ENCODE assay signal across 2 cellular contexts in genomic region chr11:75499423-75500305, GRCh38.
TF ChIP-seq lines count a peak whose summit lies in the region.

No MANE protein-coding gene starts in this region.

TF ChIP-seq in liver, 16 proteins besides CTCF, POLR2A, EP300 and RAD21:
- peak; percentile 62 for TF ChIP-seq NR2F2 (IDR thresholded peaks at IDR 0.05)
- no peak for TF ChIP-seq ATF3 (IDR thresholded peaks at IDR 0.05)
- TF ChIP-seq RXRA (IDR thresholded peaks at IDR 0.05) = peak in 1 of 2 donors; percentile 12
- TF ChIP-seq SP1 (IDR thresholded peaks at IDR 0.05) = no peak
- TF ChIP-seq EGR1 (IDR thresholded peaks at IDR 0.05; ENCODE audit: low read depth in 2 of 2) = no peak
- TF ChIP-seq HNF4G (IDR thresholded peaks at IDR 0.05) = no peak
- TF ChIP-seq, protein P1, sequence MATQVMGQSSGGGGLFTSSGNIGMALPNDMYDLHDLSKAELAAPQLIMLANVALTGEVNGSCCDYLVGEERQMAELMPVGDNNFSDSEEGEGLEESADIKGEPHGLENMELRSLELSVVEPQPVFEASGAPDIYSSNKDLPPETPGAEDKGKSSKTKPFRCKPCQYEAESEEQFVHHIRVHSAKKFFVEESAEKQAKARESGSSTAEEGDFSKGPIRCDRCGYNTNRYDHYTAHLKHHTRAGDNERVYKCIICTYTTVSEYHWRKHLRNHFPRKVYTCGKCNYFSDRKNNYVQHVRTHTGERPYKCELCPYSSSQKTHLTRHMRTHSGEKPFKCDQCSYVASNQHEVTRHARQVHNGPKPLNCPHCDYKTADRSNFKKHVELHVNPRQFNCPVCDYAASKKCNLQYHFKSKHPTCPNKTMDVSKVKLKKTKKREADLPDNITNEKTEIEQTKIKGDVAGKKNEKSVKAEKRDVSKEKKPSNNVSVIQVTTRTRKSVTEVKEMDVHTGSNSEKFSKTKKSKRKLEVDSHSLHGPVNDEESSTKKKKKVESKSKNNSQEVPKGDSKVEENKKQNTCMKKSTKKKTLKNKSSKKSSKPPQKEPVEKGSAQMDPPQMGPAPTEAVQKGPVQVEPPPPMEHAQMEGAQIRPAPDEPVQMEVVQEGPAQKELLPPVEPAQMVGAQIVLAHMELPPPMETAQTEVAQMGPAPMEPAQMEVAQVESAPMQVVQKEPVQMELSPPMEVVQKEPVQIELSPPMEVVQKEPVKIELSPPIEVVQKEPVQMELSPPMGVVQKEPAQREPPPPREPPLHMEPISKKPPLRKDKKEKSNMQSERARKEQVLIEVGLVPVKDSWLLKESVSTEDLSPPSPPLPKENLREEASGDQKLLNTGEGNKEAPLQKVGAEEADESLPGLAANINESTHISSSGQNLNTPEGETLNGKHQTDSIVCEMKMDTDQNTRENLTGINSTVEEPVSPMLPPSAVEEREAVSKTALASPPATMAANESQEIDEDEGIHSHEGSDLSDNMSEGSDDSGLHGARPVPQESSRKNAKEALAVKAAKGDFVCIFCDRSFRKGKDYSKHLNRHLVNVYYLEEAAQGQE (IDR thresholded peaks at IDR 0.05) = no peak
- peak in 1 of 2 donors; percentile 25 for TF ChIP-seq JUND (IDR thresholded peaks at IDR 0.05)

TF ChIP-seq in HepG2, 621 proteins besides CTCF, POLR2A, EP300 and RAD21:
- no peak for TF ChIP-seq CHD4 (IDR thresholded peaks at IDR 0.05; ENCODE audit: borderline replicate concordance, low read length)
- no peak for TF ChIP-seq ZNF749 (CRISPR knock-in tag; IDR thresholded peaks at IDR 0.05; ENCODE audit: borderline replicate concordance)
- TF ChIP-seq ZNF709 (CRISPR knock-in tag; IDR thresholded peaks at IDR 0.05) = no peak
- TF ChIP-seq AHR (CRISPR knock-in tag; IDR thresholded peaks at IDR 0.05) = no peak
- no peak for TF ChIP-seq ZNF572 (CRISPR knock-in tag; IDR thresholded peaks at IDR 0.05)
- TF ChIP-seq, protein P1 (IDR thresholded peaks at IDR 0.05; ENCODE audit: borderline replicate concordance in 1 of 2, low read depth in 1 of 2, low read length in 2 of 2) = no peak
- no peak for TF ChIP-seq MTA3 (CRISPR knock-in tag; IDR thresholded peaks at IDR 0.05)
- TF ChIP-seq IRF9 (CRISPR knock-in tag; IDR thresholded peaks at IDR 0.05; ENCODE audit: borderline replicate concordance) = no peak
- TF ChIP-seq ADNP (CRISPR knock-in tag; IDR thresholded peaks at IDR 0.05) = no peak
- TF ChIP-seq, protein P2, sequence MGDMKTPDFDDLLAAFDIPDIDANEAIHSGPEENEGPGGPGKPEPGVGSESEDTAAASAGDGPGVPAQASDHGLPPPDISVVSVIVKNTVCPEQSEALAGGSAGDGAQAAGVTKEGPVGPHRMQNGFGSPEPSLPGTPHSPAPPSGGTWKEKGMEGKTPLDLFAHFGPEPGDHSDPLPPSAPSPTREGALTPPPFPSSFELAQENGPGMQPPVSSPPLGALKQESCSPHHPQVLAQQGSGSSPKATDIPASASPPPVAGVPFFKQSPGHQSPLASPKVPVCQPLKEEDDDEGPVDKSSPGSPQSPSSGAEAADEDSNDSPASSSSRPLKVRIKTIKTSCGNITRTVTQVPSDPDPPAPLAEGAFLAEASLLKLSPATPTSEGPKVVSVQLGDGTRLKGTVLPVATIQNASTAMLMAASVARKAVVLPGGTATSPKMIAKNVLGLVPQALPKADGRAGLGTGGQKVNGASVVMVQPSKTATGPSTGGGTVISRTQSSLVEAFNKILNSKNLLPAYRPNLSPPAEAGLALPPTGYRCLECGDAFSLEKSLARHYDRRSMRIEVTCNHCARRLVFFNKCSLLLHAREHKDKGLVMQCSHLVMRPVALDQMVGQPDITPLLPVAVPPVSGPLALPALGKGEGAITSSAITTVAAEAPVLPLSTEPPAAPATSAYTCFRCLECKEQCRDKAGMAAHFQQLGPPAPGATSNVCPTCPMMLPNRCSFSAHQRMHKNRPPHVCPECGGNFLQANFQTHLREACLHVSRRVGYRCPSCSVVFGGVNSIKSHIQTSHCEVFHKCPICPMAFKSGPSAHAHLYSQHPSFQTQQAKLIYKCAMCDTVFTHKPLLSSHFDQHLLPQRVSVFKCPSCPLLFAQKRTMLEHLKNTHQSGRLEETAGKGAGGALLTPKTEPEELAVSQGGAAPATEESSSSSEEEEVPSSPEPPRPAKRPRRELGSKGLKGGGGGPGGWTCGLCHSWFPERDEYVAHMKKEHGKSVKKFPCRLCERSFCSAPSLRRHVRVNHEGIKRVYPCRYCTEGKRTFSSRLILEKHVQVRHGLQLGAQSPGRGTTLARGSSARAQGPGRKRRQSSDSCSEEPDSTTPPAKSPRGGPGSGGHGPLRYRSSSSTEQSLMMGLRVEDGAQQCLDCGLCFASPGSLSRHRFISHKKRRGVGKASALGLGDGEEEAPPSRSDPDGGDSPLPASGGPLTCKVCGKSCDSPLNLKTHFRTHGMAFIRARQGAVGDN (CRISPR knock-in tag; IDR thresholded peaks at IDR 0.05) = no peak
- no peak for TF ChIP-seq FOXO1 (CRISPR knock-in tag; IDR thresholded peaks at IDR 0.05)
- no peak for TF ChIP-seq MATR3 (CRISPR knock-in tag; IDR thresholded peaks at IDR 0.05)
- TF ChIP-seq RXRB (CRISPR knock-in tag; IDR thresholded peaks at IDR 0.05; ENCODE audit: borderline replicate concordance) = no peak
- TF ChIP-seq CBX2 (IDR thresholded peaks at IDR 0.05; ENCODE audit: low read depth, low read length) = no peak
- TF ChIP-seq CBX2 (CRISPR knock-in tag; IDR thresholded peaks at IDR 0.05; ENCODE audit: low read depth) = no peak
- no peak for TF ChIP-seq ZNF264 (CRISPR knock-in tag; IDR thresholded peaks at IDR 0.05)
